1 cellular context compared by ENCODE assay signal in the genomic region with DNA sequence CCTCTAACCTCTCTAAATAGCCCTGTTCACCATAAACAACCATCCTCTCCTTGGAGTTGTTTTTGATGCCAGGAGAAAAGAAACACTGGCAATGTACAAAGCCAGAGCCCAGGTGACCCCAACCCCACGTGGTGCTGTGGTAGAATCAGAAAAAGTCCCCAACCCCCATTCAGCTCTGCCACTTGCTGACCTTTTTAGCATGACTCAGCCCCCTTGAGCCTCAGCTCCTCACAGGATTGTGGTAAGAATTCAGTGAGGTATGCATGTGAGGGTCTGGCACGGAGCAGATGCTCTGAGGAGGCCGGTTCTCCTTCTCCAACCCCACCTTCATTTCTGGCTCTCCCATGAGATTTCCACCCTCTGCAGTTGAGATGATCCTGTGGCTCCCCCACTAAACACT.
TF ChIP-seq lines count a peak whose summit lies in the region.

No MANE protein-coding gene starts in this region.

TF ChIP-seq in IMR-90, 13 proteins besides CTCF, POLR2A, EP300 and RAD21 (continued from another document):
- TF ChIP-seq NFE2L2 (IDR thresholded peaks at IDR 0.05; ENCODE audit: low read depth, low read length) (peak; percentile 72; the same call in 1 of the 2 replicates), SMC3 (IDR thresholded peaks at IDR 0.05; ENCODE audit: low read depth, low read length) (no peak), RFX5 (IDR thresholded peaks at IDR 0.05; ENCODE audit: low read depth, low read length) (no peak), RCOR1 (IDR thresholded peaks at IDR 0.05; ENCODE audit: insufficient replicate concordance, low read length) (no peak), MAFK (IDR thresholded peaks at IDR 0.05; ENCODE audit: low read depth, low read length) (no peak), CEBPB (IDR thresholded peaks at IDR 0.05; ENCODE audit: low read depth, low read length) (no peak), MAZ (IDR thresholded peaks at IDR 0.05; ENCODE audit: borderline replicate concordance, low read depth, low read length) (peak; percentile 26; the same call in 1 of the 2 replicates), MXI1 (IDR thresholded peaks at IDR 0.05; ENCODE audit: borderline replicate concordance, low read depth, low read length) (no peak), FOS (IDR thresholded peaks at IDR 0.05; ENCODE audit: low read depth, low read length) (peak; percentile 64; the same call in 1 of the 2 replicates), ELK1 (IDR thresholded peaks at IDR 0.05; ENCODE audit: borderline replicate concordance, low read depth, low read length) (no peak)
